ENCODE assay signal across 10 cellular contexts in the genomic region with DNA sequence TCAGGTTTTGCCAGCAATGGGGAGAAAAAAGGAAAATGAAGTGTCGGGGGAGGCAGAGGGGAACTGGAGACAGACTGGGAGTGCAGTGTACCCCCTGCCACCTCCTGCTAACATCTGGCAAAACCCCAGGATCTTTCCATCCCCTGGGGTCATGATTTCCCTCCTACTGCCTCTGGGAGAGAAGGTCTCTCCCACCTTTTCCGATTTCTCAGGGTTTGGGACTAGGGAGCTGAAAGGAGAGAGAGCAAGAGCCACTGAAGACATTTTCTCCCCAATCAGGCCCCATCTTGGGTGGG. TPM values are rescaled to one million over a fixed set of nuclear protein-coding genes. Genes with fewer than 3 reads are reported as not detected.
DNase-seq lines count a peak whose midpoint lies in the region; ATAC-seq and TF ChIP-seq lines count a peak whose summit lies in the region.
"Had no signal": no experiment of that assay in that cellular context is flagged by ENCODE, and none has a peak within 500 bp of the region (broad histone marks: within the 10 kb centered on the region; RNA-seq: fewer than 3 reads in every experiment).

No MANE protein-coding gene starts in this region.

- DNase-seq in heart left ventricle = no peak
- DNase-seq in left cardiac atrium = no peak
- DNase-seq in dorsolateral prefrontal cortex = no peak
- no peak for DNase-seq in natural killer cell
- DNase-seq in vagina (ENCODE audit: extremely low spot score in 2 of 2) = no peak
- no peak for DNase-seq in stimulated activated CD4-positive, alpha-beta T cell treated with anti-CD3 and anti-CD28 coated beads, Interleukin-4, amount 100 ng/mL, for 1 hour
- DNase-seq: CD4-positive, alpha-beta memory T cell; Karpas-422 had no signal

- intact Hi-C loops in heart left ventricle (cut with DNase I) = no loop called here
- intact Hi-C loops in left cardiac atrium (cut with DNase I) = no loop called here
- intact Hi-C loops in dorsolateral prefrontal cortex (cut with DNase I) = no loop called here
- intact Hi-C loops in natural killer cell (cut with micrococcal nuclease) = loop anchor here (10.0 kb wide), 1 partner anchor 525 kb away; a partner anchor contains a TSS
- intact Hi-C loops in vagina (cut with DNase I) = no loop called here

- H3K4me1 ChIP-seq in heart left ventricle = peaks cover 14 to 92% (median 75%) of the 10 kb centered on the region in 12 donors
- H3K4me1 ChIP-seq in vagina = peaks cover 78% of the 10 kb centered on the region

- H3K27me3 ChIP-seq in heart left ventricle = peaks cover 0 to 3% (median 0%) of the 10 kb centered on the region in 9 donors
- peaks cover 0 to 13% (median 0%) of the 10 kb centered on the region in 45 donors for H3K27me3 ChIP-seq in dorsolateral prefrontal cortex
- H3K27me3 ChIP-seq in vagina = no peaks in the 10 kb centered on the region

- H3K36me3 ChIP-seq in heart left ventricle (peaks cover 0 to 23% (median 17%) of the 10 kb centered on the region in 9 donors), vagina (no peaks in the 10 kb centered on the region)

- H3K9me3 Mint-ChIP-seq in natural killer cell = no peaks in the 10 kb centered on the region

- H3K27ac ChIP-seq in heart left ventricle (peak overlapping the region; percentile 64 to 97 (median 92)), dorsolateral prefrontal cortex (peak overlapping the region in 57 of 59 donors; percentile 8 to 88 (median 75)), vagina (peak overlapping the region; percentile 93)

- peak overlapping the region; percentile 88 to 92 for H3K27ac Mint-ChIP-seq in natural killer cell

- peaks cover 62 to 70% of the 10 kb centered on the region in 2 donors for H3K4me1 Mint-ChIP-seq in natural killer cell

- ATAC-seq in heart left ventricle (no peak), left cardiac atrium (no peak), natural killer cell (no peak), GM19023 (IDR thresholded peaks at IDR 0.05; ENCODE audit: unreplicated experiment) (no peak), GM19397 (IDR thresholded peaks at IDR 0.05; ENCODE audit: unreplicated experiment) (no peak)

- no peaks in the 10 kb centered on the region for H3K9me3 ChIP-seq in heart left ventricle
- no peaks in the 10 kb centered on the region for H3K9me3 ChIP-seq in vagina

- H3K36me3 Mint-ChIP-seq in natural killer cell = no peaks in the 10 kb centered on the region
- H3K36me3 Mint-ChIP-seq: CD4-positive, alpha-beta memory T cell had no signal

- no peaks in the 10 kb centered on the region for H3K27me3 Mint-ChIP-seq in natural killer cell (ENCODE audit: low read depth in 2 of 2)

- peak overlapping the region; percentile 66 for H3K4me3 Mint-ChIP-seq in natural killer cell

- TF ChIP-seq CTCF in heart left ventricle (IDR thresholded peaks at IDR 0.05) (no peak), dorsolateral prefrontal cortex (IDR thresholded peaks at IDR 0.05 in 54 of 56, conservative IDR thresholded peaks at IDR 0.05 in 2 of 56; ENCODE audit: low read depth in 1 of 56, partially characterized antibody in 56 of 56) (no peak), natural killer cell (IDR thresholded peaks at IDR 0.05) (no peak), vagina (IDR thresholded peaks at IDR 0.05) (no peak)

- 29 to 61% (median 42%) methylated on average over 2 of the region's 2 CpGs for WGBS in heart left ventricle, 4 donors

- peak overlapping the region in 9 of 12 donors; percentile 8 to 38 (median 22) for H3K4me3 ChIP-seq in heart left ventricle
- H3K4me3 ChIP-seq in dorsolateral prefrontal cortex = peak overlapping the region in 7 of 59 donors; percentile 2 to 16 (median 10)
- H3K4me3 ChIP-seq in vagina = peak overlapping the region in 1 of 2 donors; percentile 24

- TF ChIP-seq POLR2A in heart left ventricle (IDR thresholded peaks at IDR 0.05) = no peak
- no peak for TF ChIP-seq POLR2A in vagina (IDR thresholded peaks at IDR 0.05)

RNA-seq across cellular contexts. Expression of a gene that starts 5.1 kb away (rescaled TPM):
- total RNA-seq in heart left ventricle (10 to 100 TPM in 6 of 9 donors, 1 to 10 TPM in 3; 4.6 to 27.0 (median 11.3) TPM), left cardiac atrium (10 to 100 TPM in 1 of 2 donors, 1 to 10 TPM in 1; 9.9 to 18.6 TPM), dorsolateral prefrontal cortex (10 to 100 TPM in 51 of 120 experiments, 1 to 10 TPM in 69; 5.8 to 18.5 (median 9.6) TPM), natural killer cell (10 to 100 TPM; 49.3 to 82.6 (median 53.6) TPM), vagina (26.3 TPM)
- 10 to 100 TPM; 13.7 to 15.4 TPM for polyA plus RNA-seq in heart left ventricle

RNA-seq across cellular contexts. Expression of a gene that starts 10.4 kb away (rescaled TPM):
- 10 to 100 TPM; 18.8 to 36.1 (median 26.1) TPM for total RNA-seq in heart left ventricle
- 10 to 100 TPM in 1 of 2 donors, 1 to 10 TPM in 1; 9.7 to 31.4 TPM for polyA plus RNA-seq in heart left ventricle
- 10 to 100 TPM; 27.7 to 36.1 TPM for total RNA-seq in left cardiac atrium
- 10 to 100 TPM; 30.2 to 67.9 (median 44.5) TPM for total RNA-seq in dorsolateral prefrontal cortex
- total RNA-seq in natural killer cell = 10 to 100 TPM; 48.7 to 75.8 (median 71.1) TPM
- total RNA-seq in vagina = 50.3 TPM

RNA-seq across cellular contexts. Expression of a gene that starts 12.4 kb away (rescaled TPM):
- total RNA-seq in heart left ventricle (10 to 100 TPM; 30.7 to 43.7 (median 36.5) TPM), left cardiac atrium (10 to 100 TPM; 24.7 to 37.8 TPM), dorsolateral prefrontal cortex (10 to 100 TPM; 13.6 to 33.4 (median 24.4) TPM), natural killer cell (10 to 100 TPM; 13.4 to 20.7 (median 19.2) TPM), vagina (18.7 TPM)
- polyA plus RNA-seq in heart left ventricle = 10 to 100 TPM; 36.2 to 51.6 TPM

RNA-seq across cellular contexts. Expression of a gene that starts 46.4 kb away (rescaled TPM):
- total RNA-seq in heart left ventricle (under 1 TPM in 2 of 9 donors, not detected in 7; 0.17 to 0.18 TPM), left cardiac atrium (under 1 TPM in 1 of 2 donors, not detected in 1; 0.09 TPM), dorsolateral prefrontal cortex (1 to 10 TPM; 1.6 to 8.4 (median 4.4) TPM), natural killer cell (under 1 TPM in 2 of 3 donors, not detected in 1; 0.12 to 0.15 TPM), vagina (not detected)
- not detected for polyA plus RNA-seq in heart left ventricle

RNA-seq across cellular contexts. Expression of a gene that starts 53.3 kb away (rescaled TPM):
- total RNA-seq in heart left ventricle (10 to 100 TPM in 8 of 9 donors, 1 to 10 TPM in 1; 7.7 to 16.2 (median 13.1) TPM), left cardiac atrium (10 to 100 TPM; 13.4 to 19.7 TPM), dorsolateral prefrontal cortex (10 to 100 TPM; 23.9 to 71.7 (median 40.7) TPM), natural killer cell (10 to 100 TPM; 34.0 to 66.2 (median 54.7) TPM), vagina (31.2 TPM)
- 10 to 100 TPM in 1 of 2 donors, 1 to 10 TPM in 1; 6.5 to 11.4 TPM for polyA plus RNA-seq in heart left ventricle
